Comparison of ENCODE assay signal across 24 cellular contexts in the genomic region with DNA sequence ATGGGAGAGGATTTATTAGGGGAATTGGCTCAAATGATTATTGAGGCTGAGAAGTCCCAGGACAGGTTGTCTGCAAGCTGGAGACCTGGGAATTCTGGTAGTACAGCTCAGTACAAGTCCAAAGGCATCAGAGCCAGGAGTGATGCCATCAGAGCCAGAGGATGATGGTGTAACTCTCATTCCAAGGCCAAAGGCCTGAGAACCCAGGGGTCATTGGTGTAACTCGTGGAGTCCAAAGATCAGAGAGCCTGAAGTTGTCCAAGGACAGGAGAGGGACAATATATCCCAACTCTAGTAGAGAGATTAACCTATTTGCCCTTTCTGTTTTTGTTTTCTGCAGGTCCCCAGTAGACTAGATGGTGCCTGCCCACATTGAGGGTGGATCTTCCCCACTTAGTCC.
"Had no signal": no experiment of that assay in that cellular context is flagged by ENCODE, and none has a peak within 500 bp of the region (broad histone marks: within the 10 kb centered on the region; RNA-seq: fewer than 3 reads in every experiment).

No MANE protein-coding gene starts in this region.

- H3K4me1 Mint-ChIP-seq: naive B cell had no signal

- DNase-seq: colonic mucosa; cortex of kidney; effector CD8-positive, alpha-beta T cell; effector memory CD8-positive, alpha-beta T cell; endodermal cell; erythroblast; esophagus squamous epithelium; foreskin fibroblast; foreskin melanocyte; gastrocnemius medialis; glutamatergic neuron; head of caudate nucleus; heart right ventricle; hippocampal formation; left cardiac atrium; left ventricle myocardium inferior; lower lobe of right lung; mesenchymal stem cell; mucosa of descending colon; naive B cell had no signal

- H3K36me3 Mint-ChIP-seq: mesothelial cell of epicardium, naive B cell had no signal

- H3K27me3 Mint-ChIP-seq: dendritic cell treated with granulocyte-macrophage colony-stimulating factor and Interleukin-4, amounts not matched to agents 40 ng/mL and 50 ng/mL, for 4 days had no signal

- H3K27me3 ChIP-seq: colonic mucosa, gastrocnemius medialis had no signal

- H3K9me3 Mint-ChIP-seq: dendritic cell treated with granulocyte-macrophage colony-stimulating factor and Interleukin-4, amounts not matched to agents 40 ng/mL and 50 ng/mL, for 4 days; effector memory CD8-positive, alpha-beta T cell; naive B cell had no signal

- H3K4me1 ChIP-seq: colonic mucosa, esophagus squamous epithelium, gastrocnemius medialis, heart right ventricle, left ventricle myocardium inferior, lower lobe of right lung had no signal

- H3K27ac Mint-ChIP-seq: dendritic cell treated with granulocyte-macrophage colony-stimulating factor and Interleukin-4, amounts not matched to agents 40 ng/mL and 50 ng/mL, for 4 days; effector memory CD8-positive, alpha-beta T cell; endodermal cell; mesothelial cell of epicardium; naive B cell had no signal

- H3K4me3 Mint-ChIP-seq: dendritic cell treated with granulocyte-macrophage colony-stimulating factor and Interleukin-4, amounts not matched to agents 40 ng/mL and 50 ng/mL, for 4 days; effector memory CD8-positive, alpha-beta T cell; endodermal cell; mesothelial cell of epicardium; naive B cell had no signal

- H3K4me3 ChIP-seq: colonic mucosa, esophagus squamous epithelium, gastrocnemius medialis, heart right ventricle, left ventricle myocardium inferior, lower lobe of right lung, mucosa of descending colon had no signal

- ATAC-seq: effector memory CD8-positive, alpha-beta T cell; esophagus mucosa; gastrocnemius medialis; heart right ventricle; left cardiac atrium; lower lobe of right lung; mucosa of descending colon had no signal

- H3K9me3 ChIP-seq: colonic mucosa, gastrocnemius medialis, lower lobe of right lung, mucosa of descending colon had no signal

- H3K36me3 ChIP-seq: colonic mucosa, esophagus squamous epithelium, gastrocnemius medialis, heart right ventricle, left ventricle myocardium inferior, lower lobe of right lung had no signal

- H3K27ac ChIP-seq: colonic mucosa, epithelial cell of prostate, esophagus squamous epithelium, gastrocnemius medialis, heart right ventricle, left ventricle myocardium inferior, lower lobe of right lung had no signal
